1 cellular context compared by ENCODE assay signal in the genomic region with DNA sequence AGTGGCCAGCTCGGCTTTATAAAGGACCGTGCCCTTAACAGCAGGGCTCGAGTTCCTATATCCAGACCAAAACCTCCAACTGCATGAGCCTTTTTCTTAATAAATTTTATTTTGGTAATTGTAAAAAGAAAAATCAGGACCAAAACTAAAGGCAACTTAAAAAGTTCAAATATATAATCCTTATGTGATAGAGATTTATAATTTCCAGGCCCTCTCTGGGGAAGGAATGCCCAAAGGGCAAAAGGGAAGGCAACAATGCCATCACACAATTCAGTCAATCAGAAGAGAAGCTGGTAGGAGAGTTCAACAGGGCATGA.
TF ChIP-seq lines count a peak whose summit lies in the region.

No MANE protein-coding gene starts in this region.

TF ChIP-seq in GM23338, 12 proteins besides CTCF, POLR2A, EP300 and RAD21 (continued from another document):
- TF ChIP-seq STAT1 (IDR thresholded peaks at IDR 0.05; ENCODE audit: unreplicated experiment) (no peak), ZNF462 (CRISPR knock-in tag; IDR thresholded peaks at IDR 0.05) (no peak), ZNF331 (CRISPR knock-in tag; IDR thresholded peaks at IDR 0.05; ENCODE audit: low read depth) (no peak), EZH2phosphoT487 (IDR thresholded peaks at IDR 0.05; ENCODE audit: unreplicated experiment) (no peak)
